9 cellular contexts compared by ENCODE assay signal in genomic region chr7:44981035-44981706, GRCh38. TPM values are rescaled to one million over a fixed set of nuclear protein-coding genes. Genes with fewer than 3 reads are reported as not detected.
DNase-seq lines count a peak whose midpoint lies in the region; ATAC-seq and TF ChIP-seq lines count a peak whose summit lies in the region.
"Had no signal": no experiment of that assay in that cellular context is flagged by ENCODE, and none has a peak within 500 bp of the region (broad histone marks: within the 10 kb centered on the region; RNA-seq: fewer than 3 reads in every experiment).

No MANE protein-coding gene starts in this region.

- peaks cover 36% of the 10 kb centered on the region for H3K79me2 ChIP-seq in KMS-11 (ENCODE audit: insufficient read depth, low read depth)

- no peaks in the 10 kb centered on the region for H3K9me3 Mint-ChIP-seq in activated CD4-positive, alpha-beta T cell treated with anti-CD3 and anti-CD28 coated beads, Interleukin-2, amount 10 ng/mL, durations not matched to agents 24 days and 14 days
- no peaks in the 10 kb centered on the region for H3K9me3 Mint-ChIP-seq in central memory CD8-positive, alpha-beta T cell

- H3K4me2 ChIP-seq in KMS-11 = peak overlapping the region; percentile 7; the same call in 1 of the 2 replicates

- no peak overlapping the region for H3K4me3 ChIP-seq in KMS-11 (IDR thresholded peaks at IDR 0.05; ENCODE audit: insufficient read depth, low read depth, low read length)
- H3K4me3 ChIP-seq in subcutaneous abdominal adipose tissue (ENCODE audit: low read depth in 1 of 5, low read length in 5 of 5) = no peak overlapping the region

- no peak for TF ChIP-seq CTCF in KMS-11 (conservative IDR thresholded peaks at IDR 0.05; ENCODE audit: low read depth, low read length)

- H3K36me3 ChIP-seq in KMS-11 (ENCODE audit: insufficient read depth) = peaks cover 25% of the 10 kb centered on the region; the same call in 1 of the 2 replicates
- H3K36me3 ChIP-seq in subcutaneous abdominal adipose tissue (ENCODE audit: control insufficient read depth in 5 of 5, insufficient read depth in 5 of 5, low read length in 5 of 5) = peaks cover 5 to 53% (median 46%) of the 10 kb centered on the region in 5 donors

- ATAC-seq in central memory CD8-positive, alpha-beta T cell (replicated peaks; ENCODE audit: extremely low read depth, poor library complexity, severe bottlenecking) = no peak

- H3K27me3 Mint-ChIP-seq in activated CD4-positive, alpha-beta T cell treated with anti-CD3 and anti-CD28 coated beads, Interleukin-2, amount 10 ng/mL, durations not matched to agents 24 days and 14 days = no peaks in the 10 kb centered on the region
- no peaks in the 10 kb centered on the region for H3K27me3 Mint-ChIP-seq in central memory CD8-positive, alpha-beta T cell

- peak overlapping the region; percentile 99 for H3K4me3 Mint-ChIP-seq in activated CD4-positive, alpha-beta T cell treated with anti-CD3 and anti-CD28 coated beads, Interleukin-2, amount 10 ng/mL, durations not matched to agents 24 days and 14 days
- H3K4me3 Mint-ChIP-seq in central memory CD8-positive, alpha-beta T cell = peak overlapping the region; percentile 98

- H3K27me3 ChIP-seq in KMS-11 (ENCODE audit: insufficient read depth, low read depth) (no peaks in the 10 kb centered on the region), subcutaneous abdominal adipose tissue (ENCODE audit: control insufficient read depth in 5 of 5, insufficient read depth in 4 of 5, low read length in 5 of 5) (no peaks in the 10 kb centered on the region)
- H3K27me3 ChIP-seq: BE2C had no signal

- peaks cover 62% of the 10 kb centered on the region for H3K4me1 Mint-ChIP-seq in activated CD4-positive, alpha-beta T cell treated with anti-CD3 and anti-CD28 coated beads, Interleukin-2, amount 10 ng/mL, durations not matched to agents 24 days and 14 days
- peaks cover 80% of the 10 kb centered on the region for H3K4me1 Mint-ChIP-seq in central memory CD8-positive, alpha-beta T cell

- H3K27ac ChIP-seq in KMS-11 = peak overlapping the region; percentile 38; the same call in 1 of the 2 replicates
- peak overlapping the region; percentile 25 for H3K27ac ChIP-seq in subcutaneous abdominal adipose tissue (ENCODE audit: low read depth, low read length)

- peak; percentile 74 for DNase-seq in activated CD4-positive, alpha-beta T cell treated with anti-CD3 and anti-CD28 coated beads, Interleukin-2, amount 10 ng/mL, durations not matched to agents 24 days and 14 days
- DNase-seq in activated CD4-positive, alpha-beta T cell treated with anti-CD3 and anti-CD28 coated beads for 4 hours = no peak
- DNase-seq in central memory CD8-positive, alpha-beta T cell (ENCODE audit: low spot score in 2 of 2) = no peak
- DNase-seq in NCI-H146 (lab: John Stamatoyannopoulos, UW) (no peak), NCI-H1436 (lab: John Stamatoyannopoulos, UW) (no peak), NCI-H2029 treated with DMSO at 0.1 percent for 48 hours (lab: John Stamatoyannopoulos, UW) (no peak)
- DNase-seq: BE2C had no signal

- intact Hi-C loops in activated CD4-positive, alpha-beta T cell treated with anti-CD3 and anti-CD28 coated beads, Interleukin-2, amount 10 ng/mL, durations not matched to agents 24 days and 14 days (cut with micrococcal nuclease) = no loop called here

- peak overlapping the region; percentile 90 for H3K27ac Mint-ChIP-seq in activated CD4-positive, alpha-beta T cell treated with anti-CD3 and anti-CD28 coated beads, Interleukin-2, amount 10 ng/mL, durations not matched to agents 24 days and 14 days
- peak overlapping the region; percentile 98 for H3K27ac Mint-ChIP-seq in central memory CD8-positive, alpha-beta T cell (ENCODE audit: low read depth)

- H2AFZ ChIP-seq in KMS-11 (ENCODE audit: low read depth) = no peak overlapping the region

- H3K36me3 Mint-ChIP-seq in activated CD4-positive, alpha-beta T cell treated with anti-CD3 and anti-CD28 coated beads, Interleukin-2, amount 10 ng/mL, durations not matched to agents 24 days and 14 days (ENCODE audit: low read depth) = peaks cover 78% of the 10 kb centered on the region
- peaks cover 59% of the 10 kb centered on the region for H3K36me3 Mint-ChIP-seq in central memory CD8-positive, alpha-beta T cell (ENCODE audit: insufficient read depth)

- no peak overlapping the region for H3K9ac ChIP-seq in KMS-11
- no peak overlapping the region for H3K9ac ChIP-seq in subcutaneous abdominal adipose tissue (ENCODE audit: low read length in 5 of 5)

- no peaks in the 10 kb centered on the region for H3K9me3 ChIP-seq in subcutaneous abdominal adipose tissue (ENCODE audit: control insufficient read depth in 5 of 5, low read length in 5 of 5)
- H3K9me3 ChIP-seq: BE2C had no signal

- H3K4me1 ChIP-seq in KMS-11 (ENCODE audit: low read depth, poor library complexity, severe bottlenecking) = peaks cover 50% of the 10 kb centered on the region
- H3K4me1 ChIP-seq in subcutaneous abdominal adipose tissue (ENCODE audit: control insufficient read depth in 5 of 5, insufficient read depth in 5 of 5, low read length in 5 of 5) = peaks cover 6 to 64% (median 50%) of the 10 kb centered on the region in 5 donors

- H4K20me1 ChIP-seq in KMS-11 (ENCODE audit: insufficient read depth) = peaks cover 16% of the 10 kb centered on the region

RNA-seq across cellular contexts. Expression of gene MYO1G, which starts 2.4 kb away (rescaled TPM):
- 283 and 290 TPM in 2 replicates for total RNA-seq in activated CD4-positive, alpha-beta T cell treated with anti-CD3 and anti-CD28 coated beads, Interleukin-2, amount 10 ng/mL, durations not matched to agents 24 days and 14 days

RNA-seq across cellular contexts. Expression of gene CCM2, which starts 18.8 kb away (rescaled TPM):
- total RNA-seq in activated CD4-positive, alpha-beta T cell treated with anti-CD3 and anti-CD28 coated beads, Interleukin-2, amount 10 ng/mL, durations not matched to agents 24 days and 14 days = 59.2 and 63.1 TPM in 2 replicates
